ENCODE assay signal across 9 cellular contexts in genomic region chr2:174846941-174847938, GRCh38.
DNase-seq lines count a peak whose midpoint lies in the region; ATAC-seq and TF ChIP-seq lines count a peak whose summit lies in the region.
"Had no signal": no experiment of that assay in that cellular context is flagged by ENCODE, and none has a peak within 500 bp of the region (broad histone marks: within the 10 kb centered on the region; RNA-seq: fewer than 3 reads in every experiment).

No MANE protein-coding gene starts in this region.

- H3K27ac ChIP-seq in gastroesophageal sphincter, result peak overlapping the region in 3 of 4 donors; percentile 52 to 59 (median 57)
- H3K27ac ChIP-seq: KMS-11 had no signal

- no peaks in the 10 kb centered on the region for H3K36me3 ChIP-seq in gastroesophageal sphincter

- WGBS in gastroesophageal sphincter (ENCODE audit: low coverage in 1 of 2), 2 donors, result 5 to 18% methylated on average over 8 of the region's 8 CpGs

- H3K4me3 ChIP-seq in gastroesophageal sphincter, result peak overlapping the region; percentile 39 to 46
- peak overlapping the region; percentile 24 for H3K4me3 ChIP-seq in retinal pigment epithelial cell (ENCODE audit: low read length)

- ATAC-seq in gastroesophageal sphincter (peak; percentile 69), HG03354 (IDR thresholded peaks at IDR 0.05; ENCODE audit: poor library complexity, severe bottlenecking, unreplicated experiment) (no peak), GM18861 (IDR thresholded peaks at IDR 0.05; ENCODE audit: unreplicated experiment) (no peak)

- TF ChIP-seq EP300 in gastroesophageal sphincter (IDR thresholded peaks at IDR 0.05), result no peak

- H3K27me3 ChIP-seq in gastroesophageal sphincter, result no peaks in the 10 kb centered on the region

- TF ChIP-seq POLR2A in gastroesophageal sphincter (IDR thresholded peaks at IDR 0.05), result no peak

- peaks cover 0 to 43% (median 0%) of the 10 kb centered on the region in 3 donors for H3K4me1 ChIP-seq in gastroesophageal sphincter

- DNase-seq in GM04504 (ENCODE audit: low read depth) (peak; percentile 63), SK-N-DZ (ENCODE audit: low spot score) (peak; percentile 80), retinal pigment epithelial cell (ENCODE audit: low read depth) (peak; percentile 76), NCI-H2029 (lab: John Stamatoyannopoulos, UW) (no peak), activated gamma-delta T cell treated with Interleukin-2 at 50 U/mL for 16 hours (no peak)

- TF ChIP-seq CTCF in gastroesophageal sphincter (IDR thresholded peaks at IDR 0.05), result no peak
- TF ChIP-seq CTCF in retinal pigment epithelial cell (conservative IDR thresholded peaks at IDR 0.05; ENCODE audit: low read depth, low read length), result no peak

- no peaks in the 10 kb centered on the region for H3K9me3 ChIP-seq in gastroesophageal sphincter

Comparison
In these comparisons a context has a peak if more than half of its experiments do, and no peak if none do; other contexts are left out.
1. DNase-seq: peak in GM04504 (single experiment), SK-N-DZ (single experiment) and retinal pigment epithelial cell (single experiment); none in NCI-H2029 (single experiment) and activated gamma-delta T cell treated with Interleukin-2 at 50 U/mL for 16 hours (single experiment).